ENCODE assay signal across 7 cellular contexts in the genomic region with DNA sequence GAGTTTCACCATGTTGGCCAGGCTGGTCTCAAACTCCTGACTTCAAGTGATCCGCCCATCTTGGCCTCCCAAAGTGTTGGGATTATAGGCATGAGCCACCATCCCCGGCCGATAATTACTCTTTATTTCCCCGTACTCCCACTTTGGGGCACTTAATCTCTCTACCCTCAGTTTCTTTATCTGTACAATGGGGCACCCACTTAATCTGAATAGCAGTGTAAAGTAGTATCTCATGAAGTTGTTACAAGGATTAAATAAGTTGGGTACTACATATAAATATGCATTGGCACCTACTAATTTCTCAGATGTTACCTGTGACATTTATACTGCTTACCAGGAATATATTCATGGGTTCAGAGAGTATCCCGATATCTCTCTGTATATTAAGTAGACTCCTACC.
"Had no signal": no experiment of that assay in that cellular context is flagged by ENCODE, and none has a peak within 500 bp of the region (broad histone marks: within the 10 kb centered on the region; RNA-seq: fewer than 3 reads in every experiment).

No MANE protein-coding gene starts in this region.

- H3K27me3 Mint-ChIP-seq: IgD-negative memory B cell had no signal

- H3K4me3 Mint-ChIP-seq: GM23338, H9, IgD-negative memory B cell had no signal

- H3K4me1 Mint-ChIP-seq: GM23338, H9, IgD-negative memory B cell had no signal

- FAIRE-seq: H1, H54, HTR-8/SVneo had no signal

- H3K9me3 Mint-ChIP-seq: GM23338, H9, IgD-negative memory B cell had no signal

- H3K4me3 ChIP-seq: GM23338 had no signal

- H2AFZ ChIP-seq: GM23338 had no signal

- H3K4me2 ChIP-seq: GM23338 had no signal

- DNase-seq: H9 had no signal

- H3K27ac Mint-ChIP-seq: GM23338, H9 had no signal

- ATAC-seq: GM23338, HCT116 had no signal
